Comparison of ENCODE assay signal across 8 cellular contexts in genomic region chr6:129709909-129710721, GRCh38. TPM values are rescaled to one million over a fixed set of nuclear protein-coding genes. Genes with fewer than 3 reads are reported as not detected.
DNase-seq lines count a peak whose midpoint lies in the region; ATAC-seq and TF ChIP-seq lines count a peak whose summit lies in the region.

ARHGAP18 (minus strand) TSS chr6:129710177; CDS start chr6:129710136, 41 bp downstream.

- no peaks in the 10 kb centered on the region for H3K9me3 ChIP-seq in upper lobe of left lung

- peaks cover 1% of the 10 kb centered on the region for H3K36me3 Mint-ChIP-seq in activated naive CD8-positive, alpha-beta T cell treated with anti-CD3 and anti-CD28 coated beads, Interleukin-2, amount 50 U/mL, for 24 hours (ENCODE audit: low read depth)

- H3K27me3 Mint-ChIP-seq in activated naive CD8-positive, alpha-beta T cell treated with anti-CD3 and anti-CD28 coated beads, Interleukin-2, amount 50 U/mL, for 24 hours, result peaks cover 6% of the 10 kb centered on the region

- H3K9me3 Mint-ChIP-seq in activated naive CD8-positive, alpha-beta T cell treated with anti-CD3 and anti-CD28 coated beads, Interleukin-2, amount 50 U/mL, for 24 hours, result no peaks in the 10 kb centered on the region

- H3K4me1 Mint-ChIP-seq in activated naive CD8-positive, alpha-beta T cell treated with anti-CD3 and anti-CD28 coated beads, Interleukin-2, amount 50 U/mL, for 24 hours, result peaks cover 31% of the 10 kb centered on the region

- intact Hi-C loops in cardiac septum (cut with DNase I), result no loop called here

- 4 to 11% methylated on average over 28 of the region's 28 CpGs for WGBS in upper lobe of left lung, 2 donors

- TF ChIP-seq EP300 in upper lobe of left lung (IDR thresholded peaks at IDR 0.05), result no peak

- peak within 1 kb of the TSS; percentile 70 to 89 (median 84) for H3K27ac ChIP-seq in upper lobe of left lung

- peak within 1 kb of the TSS; percentile 86 for H3K4me3 Mint-ChIP-seq in activated naive CD8-positive, alpha-beta T cell treated with anti-CD3 and anti-CD28 coated beads, Interleukin-2, amount 50 U/mL, for 24 hours

- H3K27me3 ChIP-seq in upper lobe of left lung, result no peaks in the 10 kb centered on the region

- DNase-seq in EH (ENCODE audit: low read depth), result peak; percentile 97
- peak; percentile 93 for DNase-seq in KBM-7
- DNase-seq in SKM-1 treated with dmso at 0.1 percent for 144 hours (lab: John Stamatoyannopoulos, UW; ENCODE audit: unreplicated experiment), result peak; percentile 76
- DNase-seq in activated naive CD8-positive, alpha-beta T cell treated with anti-CD3 and anti-CD28 coated beads, Interleukin-2, amount 50 U/mL, for 24 hours, result peak; percentile 79
- peak; percentile 96 for DNase-seq in cardiac septum (ENCODE audit: low spot score)
- peak; percentile 83 for DNase-seq in pons (ENCODE audit: low spot score)
- DNase-seq in upper lobe of left lung, result peak; percentile 89 to 97

- TF ChIP-seq CTCF in upper lobe of left lung (IDR thresholded peaks at IDR 0.05), result no peak

- ATAC-seq in GM21717 (IDR thresholded peaks at IDR 0.05; ENCODE audit: unreplicated experiment) (peak; percentile 98), upper lobe of left lung (ENCODE audit: low FRiP score in 2 of 2) (peak; percentile 98)
- peak; percentile 95 for ATAC-seq in activated naive CD8-positive, alpha-beta T cell treated with anti-CD3 and anti-CD28 coated beads, Interleukin-2, amount 50 U/mL, for 24 hours

- peaks cover 2 to 27% (median 16%) of the 10 kb centered on the region in 4 donors for H3K4me1 ChIP-seq in upper lobe of left lung

- peak in 3 of 4 donors; percentile 61 to 93 (median 85) for TF ChIP-seq POLR2A in upper lobe of left lung (IDR thresholded peaks at IDR 0.05)

- in situ Hi-C loops in KBM-7 (cut with MboI; ENCODE audit: low pct_unique_long_range_greater_than_20kb, low sequenced_read_pairs), result no loop called here

- H3K36me3 ChIP-seq in upper lobe of left lung, result peaks cover 0 to 6% (median 0%) of the 10 kb centered on the region in 4 donors

- peak within 1 kb of the TSS; percentile 50 to 67 (median 58) for H3K4me3 ChIP-seq in upper lobe of left lung

- peak within 1 kb of the TSS; percentile 66 for H3K27ac Mint-ChIP-seq in activated naive CD8-positive, alpha-beta T cell treated with anti-CD3 and anti-CD28 coated beads, Interleukin-2, amount 50 U/mL, for 24 hours

RNA-seq across cellular contexts. Expression of gene ARHGAP18, which starts in this region (rescaled TPM):
- total RNA-seq in cardiac septum, result 3.5 TPM
- 10 to 100 TPM; 30.4 to 56.8 (median 48.9) TPM for total RNA-seq in upper lobe of left lung

Comparison
In these comparisons a context has a peak if more than half of its experiments do, and no peak if none do; other contexts are left out.
1. Peak in every context shown above with its lines: DNase-seq, ATAC-seq, H3K4me3 ChIP-seq and H3K27ac ChIP-seq.